In the genomic region with DNA sequence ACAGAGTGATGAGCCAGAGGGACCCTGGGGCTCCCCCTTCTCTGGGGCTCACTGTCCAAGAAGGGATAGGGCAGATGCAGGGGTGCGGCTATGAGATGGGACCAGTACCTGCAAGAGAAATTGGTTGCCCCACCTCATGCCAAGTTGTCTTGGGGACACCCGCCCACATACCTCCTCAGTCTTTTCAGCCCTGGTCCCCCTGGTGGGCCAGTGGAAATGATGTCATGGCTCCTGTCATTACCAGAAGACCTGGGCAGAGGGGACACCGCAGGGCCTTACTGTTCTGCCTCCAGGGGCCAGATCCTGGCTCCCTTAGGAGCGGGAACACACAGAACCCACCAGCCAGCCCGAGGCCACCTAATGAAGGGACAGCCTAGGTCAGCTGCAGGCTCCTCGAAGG, we compare ENCODE assay signal across 16 cellular contexts.
DNase-seq lines count a peak whose midpoint lies in the region; ATAC-seq and TF ChIP-seq lines count a peak whose summit lies in the region.
"Had no signal": no experiment of that assay in that cellular context is flagged by ENCODE, and none has a peak within 500 bp of the region (broad histone marks: within the 10 kb centered on the region; RNA-seq: fewer than 3 reads in every experiment).

No MANE protein-coding gene starts in this region.

- TF ChIP-seq POLR2A in stomach (IDR thresholded peaks at IDR 0.05), result no peak

- H3K4me3 ChIP-seq in GM23338 (no peak overlapping the region), WERI-Rb-1 (ENCODE audit: low read depth, low read length) (no peak overlapping the region), endodermal cell (ENCODE audit: low read length) (no peak overlapping the region), stomach (no peak overlapping the region), neural progenitor cell (no peak overlapping the region)

- no peak overlapping the region for H3K27ac ChIP-seq in GM23338 (ENCODE audit: low read depth)
- no peak overlapping the region for H3K27ac ChIP-seq in WERI-Rb-1
- no peak overlapping the region for H3K27ac ChIP-seq in endodermal cell (ENCODE audit: low read depth, low read length)
- peak overlapping the region; percentile 56 to 85 (median 74) for H3K27ac ChIP-seq in stomach
- no peak overlapping the region for H3K27ac ChIP-seq in neural progenitor cell
- H3K27ac ChIP-seq: Peyer's patch had no signal

- H3F3A ChIP-seq in GM23338 (replicated peaks; ENCODE audit: low read depth), result 0 out of 2 replicates have a peak, but pooled peaks cover 5% of the 10 kb centered on the region
- H3F3A ChIP-seq in neural progenitor cell (ENCODE audit: low read depth), result peaks cover 20% of the 10 kb centered on the region

- WGBS in endodermal cell (ENCODE audit: insufficient coverage in 1 of 2, insufficient read length in 1 of 2), 2 experiments, result 75 to 82% methylated on average over 4 to 6 of the region's 6 CpGs
- WGBS in stomach, 5 donors, result 82 to 91% (median 89%) methylated on average over 6 of the region's 6 CpGs

- TF ChIP-seq CTCF in GM23338 (conservative IDR thresholded peaks at IDR 0.05; ENCODE audit: low read depth in 2 of 2) (no peak), WERI-Rb-1 (IDR thresholded peaks at IDR 0.05; ENCODE audit: low read depth, low read length) (no peak), endodermal cell (conservative IDR thresholded peaks at IDR 0.05) (peak; percentile 18), stomach (IDR thresholded peaks at IDR 0.05) (no peak), neural progenitor cell (IDR thresholded peaks at IDR 0.05) (no peak)

- H3K4me2 ChIP-seq in GM23338 (no peak overlapping the region), neural progenitor cell (no peak overlapping the region)

- H3K4me3 Mint-ChIP-seq in GM23338 (no peak overlapping the region; the same call in 2 of the 3 replicates), endodermal cell (peak overlapping the region; percentile 44), neural progenitor cell (no peak overlapping the region)
- H3K4me3 Mint-ChIP-seq: HFFc6 had no signal

- H3K27me3 Mint-ChIP-seq in GM23338 (ENCODE audit: insufficient read depth, low read depth, poor library complexity) (peaks cover 47% of the 10 kb centered on the region), endodermal cell (ENCODE audit: insufficient read depth) (peaks cover 67% of the 10 kb centered on the region), neural progenitor cell (ENCODE audit: insufficient read depth, low read depth) (peaks cover 51% of the 10 kb centered on the region)

- H3K36me3 ChIP-seq in GM23338 (ENCODE audit: insufficient read depth) (no peaks in the 10 kb centered on the region), WERI-Rb-1 (no peaks in the 10 kb centered on the region), endodermal cell (ENCODE audit: control insufficient read depth, insufficient read depth, low read length) (no peaks in the 10 kb centered on the region), stomach (no peaks in the 10 kb centered on the region), neural progenitor cell (no peaks in the 10 kb centered on the region)
- H3K36me3 ChIP-seq: Peyer's patch had no signal

- H3K36me3 Mint-ChIP-seq in GM23338 (ENCODE audit: low read depth), result no peaks in the 10 kb centered on the region
- no peaks in the 10 kb centered on the region for H3K36me3 Mint-ChIP-seq in endodermal cell (ENCODE audit: low read depth)
- H3K36me3 Mint-ChIP-seq in neural progenitor cell, result no peaks in the 10 kb centered on the region
- H3K36me3 Mint-ChIP-seq: CD14-positive monocyte had no signal

- peaks cover 4% of the 10 kb centered on the region for H3K9me3 ChIP-seq in WERI-Rb-1 (ENCODE audit: severe bottlenecking)
- no peaks in the 10 kb centered on the region for H3K9me3 ChIP-seq in endodermal cell (ENCODE audit: control insufficient read depth, low read length)
- peaks cover 0 to under 1% (median 0%) of the 10 kb centered on the region in 4 donors for H3K9me3 ChIP-seq in stomach
- H3K9me3 ChIP-seq in neural progenitor cell (ENCODE audit: low read depth), result no peaks in the 10 kb centered on the region
- H3K9me3 ChIP-seq: Caco-2, Peyer's patch had no signal

- peak; percentile 12 for ATAC-seq in GM23338
- no peak for ATAC-seq in HG03135 (IDR thresholded peaks at IDR 0.05; ENCODE audit: unreplicated experiment)

- H3K9me3 Mint-ChIP-seq in GM23338, result no peaks in the 10 kb centered on the region
- no peaks in the 10 kb centered on the region for H3K9me3 Mint-ChIP-seq in endodermal cell
- no peaks in the 10 kb centered on the region for H3K9me3 Mint-ChIP-seq in neural progenitor cell
- H3K9me3 Mint-ChIP-seq: HFFc6 had no signal

- DNase-seq in GM23338 (ENCODE audit: low spot score) (peak; percentile 24), WERI-Rb-1 (peak; percentile 23), endodermal cell (no peak), stomach (peak; percentile 24), NCI-H1048 (lab: John Stamatoyannopoulos, UW) (no peak), neural progenitor cell (ENCODE audit: low spot score) (no peak)
- DNase-seq: HFFc6, Karpas-422, NCI-H1417, NCI-H2081, NCI-H510A treated with DMSO at 0.1 percent for 48 hours, Right ventricle myocardium superior had no signal

- intact Hi-C loops in stomach (cut with DNase I; ENCODE audit: low total_unique reads), result no loop called here

- H3K9ac ChIP-seq in endodermal cell (ENCODE audit: extremely low read depth, low read length, poor library complexity, severe bottlenecking) (no peak overlapping the region), neural progenitor cell (no peak overlapping the region)

- H3K4me1 ChIP-seq in GM23338 (ENCODE audit: insufficient read depth) (peaks cover 11% of the 10 kb centered on the region), endodermal cell (ENCODE audit: control insufficient read depth, insufficient read depth, low read length) (peaks cover 6% of the 10 kb centered on the region), stomach (peaks cover 22 to 63% (median 35%) of the 10 kb centered on the region in 4 donors), neural progenitor cell (peaks cover 15% of the 10 kb centered on the region)

- TF ChIP-seq EP300 in stomach (IDR thresholded peaks at IDR 0.05), result no peak

- peaks cover 70% of the 10 kb centered on the region for H3K27me3 ChIP-seq in GM23338 (ENCODE audit: insufficient read depth)
- peaks cover 78% of the 10 kb centered on the region for H3K27me3 ChIP-seq in WERI-Rb-1 (ENCODE audit: insufficient read depth, low read depth, severe bottlenecking)
- H3K27me3 ChIP-seq in endodermal cell (ENCODE audit: control insufficient read depth, insufficient read depth, low read length, poor library complexity, severe bottlenecking), result peaks cover 87% of the 10 kb centered on the region
- peaks cover 0 to 73% (median 24%) of the 10 kb centered on the region in 3 donors for H3K27me3 ChIP-seq in stomach
- peaks cover 78% of the 10 kb centered on the region for H3K27me3 ChIP-seq in neural progenitor cell

- no peaks in the 10 kb centered on the region for H3K79me2 ChIP-seq in GM23338 (replicated peaks; ENCODE audit: insufficient read depth)
- H3K79me2 ChIP-seq in neural progenitor cell (ENCODE audit: low read depth), result no peaks in the 10 kb centered on the region

- no peaks in the 10 kb centered on the region for H3K9me2 ChIP-seq in GM23338 (ENCODE audit: insufficient read depth)

- no peak overlapping the region for H3K27ac Mint-ChIP-seq in GM23338
- H3K27ac Mint-ChIP-seq in endodermal cell, result no peak overlapping the region
- H3K27ac Mint-ChIP-seq in neural progenitor cell, result no peak overlapping the region
- H3K27ac Mint-ChIP-seq: CD14-positive monocyte, HFFc6 had no signal

- H2AFZ ChIP-seq in GM23338, result no peak overlapping the region
- H2AFZ ChIP-seq in neural progenitor cell (replicated peaks), result no peak overlapping the region

- peaks cover 19% of the 10 kb centered on the region for H3K4me1 Mint-ChIP-seq in GM23338
- peaks cover 16% of the 10 kb centered on the region for H3K4me1 Mint-ChIP-seq in endodermal cell
- H3K4me1 Mint-ChIP-seq in neural progenitor cell, result peaks cover 9% of the 10 kb centered on the region

- no peaks in the 10 kb centered on the region for H4K20me1 ChIP-seq in GM23338 (replicated peaks; ENCODE audit: insufficient read depth)
- peaks cover 5% of the 10 kb centered on the region for H4K20me1 ChIP-seq in neural progenitor cell (ENCODE audit: low read depth)

TF ChIP-seq in GM23338, 12 proteins besides CTCF, POLR2A, EP300 and RAD21 (continues in another document):
- no peak for TF ChIP-seq POLR2AphosphoS5 (IDR thresholded peaks at IDR 0.05; ENCODE audit: low read depth)
- TF ChIP-seq ZNF114 (CRISPR knock-in tag; IDR thresholded peaks at IDR 0.05), result no peak

Comparison
In these comparisons a context has a peak if more than half of its experiments do, and no peak if none do; other contexts are left out.
1. DNase-seq: peak in GM23338 (single experiment), WERI-Rb-1 (single experiment) and stomach (single experiment); none in endodermal cell (single experiment), NCI-H1048 (single experiment) and neural progenitor cell (single experiment).
2. H3K27ac ChIP-seq: peak in stomach (5 of 5); none in GM23338 (single experiment), WERI-Rb-1 (single experiment), endodermal cell (single experiment) and neural progenitor cell (single experiment).